In genomic region chr5:6736524-6737042, GRCh38 we compare ENCODE assay signal across 11 cellular contexts. TPM values are rescaled to one million over a fixed set of nuclear protein-coding genes. Genes with fewer than 3 reads are reported as not detected.
DNase-seq lines count a peak whose midpoint lies in the region; ATAC-seq and TF ChIP-seq lines count a peak whose summit lies in the region.
"Had no signal": no experiment of that assay in that cellular context is flagged by ENCODE, and none has a peak within 500 bp of the region (broad histone marks: within the 10 kb centered on the region; RNA-seq: fewer than 3 reads in every experiment).

No MANE protein-coding gene starts in this region.

- no peak overlapping the region for H3K18ac ChIP-seq in H9 (ENCODE audit: insufficient read length, low read depth, low read length)

- WGBS in H9 (ENCODE audit: extremely low coverage, insufficient read length, low lambda C conversion rate), result no CpG with 5 or more reads among the region's 9 CpGs

- no peak overlapping the region for H3K23ac ChIP-seq in H9 (ENCODE audit: insufficient read length, low read depth, low read length)

- no peak overlapping the region for H2BK15ac ChIP-seq in H9 (ENCODE audit: low read depth, low read length)

- H4K5ac ChIP-seq in H9 (ENCODE audit: insufficient read length, low read depth, low read length), result no peak overlapping the region

- H3K4me1 Mint-ChIP-seq in CD8-positive, alpha-beta memory T cell, result peaks cover 35 to 55% (median 51%) of the 10 kb centered on the region in 3 donors
- H3K4me1 Mint-ChIP-seq in H9 (peaks cover 4 to 6% of the 10 kb centered on the region in 2 experiments), nephron progenitor cell (peaks cover 32% of the 10 kb centered on the region)
- H3K4me1 Mint-ChIP-seq in activated CD8-positive, alpha-beta T cell treated with anti-CD3 and anti-CD28 coated beads, Interleukin-2, amount 10 ng/mL, durations not matched to agents 7 days and 5 days (ENCODE audit: low read depth), result peaks cover 57% of the 10 kb centered on the region

- no peaks in the 10 kb centered on the region for H4K20me1 ChIP-seq in H9 (ENCODE audit: control insufficient read depth, insufficient read depth, insufficient read length)

- peaks cover 15% of the 10 kb centered on the region; the same call in 1 of the 2 replicates for H3K79me2 ChIP-seq in H9 (ENCODE audit: insufficient read depth, low read length)

- TF ChIP-seq CTCF in H9 (conservative IDR thresholded peaks at IDR 0.05) (no peak), nephron progenitor cell (IDR thresholded peaks at IDR 0.05) (no peak)

- no peak overlapping the region for H2BK5ac ChIP-seq in H9 (ENCODE audit: insufficient read length, low read length)

- no peaks in the 10 kb centered on the region for H3K27me3 ChIP-seq in CD8-positive, alpha-beta memory T cell (ENCODE audit: insufficient read depth, low read length, poor library complexity, severe bottlenecking)
- H3K27me3 ChIP-seq in H9 (ENCODE audit: insufficient read depth, low read length), result no peaks in the 10 kb centered on the region

- peaks cover 0 to 58% (median 16%) of the 10 kb centered on the region in 3 donors for H3K36me3 Mint-ChIP-seq in CD8-positive, alpha-beta memory T cell
- peaks cover 19 to 31% (median 27%) of the 10 kb centered on the region in 3 experiments; a peak in 6 of 7 replicates for H3K36me3 Mint-ChIP-seq in H9 (ENCODE audit: insufficient read depth in 1 of 3, low read depth in 3 of 3)
- H3K36me3 Mint-ChIP-seq in activated CD8-positive, alpha-beta T cell treated with anti-CD3 and anti-CD28 coated beads, Interleukin-2, amount 10 ng/mL, durations not matched to agents 7 days and 5 days (ENCODE audit: low read depth), result peaks cover 56% of the 10 kb centered on the region
- H3K36me3 Mint-ChIP-seq in nephron progenitor cell (ENCODE audit: low read depth), result peaks cover 28% of the 10 kb centered on the region

- no peaks in the 10 kb centered on the region for H3K9me3 ChIP-seq in CD8-positive, alpha-beta memory T cell (ENCODE audit: low read length)
- no peaks in the 10 kb centered on the region for H3K9me3 ChIP-seq in H9 (ENCODE audit: control insufficient read depth, low read depth, low read length)

- no peak overlapping the region for H4K8ac ChIP-seq in H9 (replicated peaks; ENCODE audit: insufficient read length, low read depth, low read length)

- H3K4me1 ChIP-seq in CD8-positive, alpha-beta memory T cell (ENCODE audit: insufficient read depth, low read length), result peaks cover 7% of the 10 kb centered on the region
- no peaks in the 10 kb centered on the region for H3K4me1 ChIP-seq in H9 (ENCODE audit: insufficient read depth, low read length)

- no peaks in the 10 kb centered on the region for H3K27me3 Mint-ChIP-seq in CD8-positive, alpha-beta memory T cell
- H3K27me3 Mint-ChIP-seq in H9 (ENCODE audit: low read depth) (no peaks in the 10 kb centered on the region), nephron progenitor cell (ENCODE audit: low read depth, poor library complexity) (no peaks in the 10 kb centered on the region)
- H3K27me3 Mint-ChIP-seq in activated CD8-positive, alpha-beta T cell treated with anti-CD3 and anti-CD28 coated beads, Interleukin-2, amount 10 ng/mL, durations not matched to agents 7 days and 5 days (ENCODE audit: low read depth), result no peaks in the 10 kb centered on the region

- no peak overlapping the region for H3K14ac ChIP-seq in H9 (ENCODE audit: insufficient read depth, low read length)

- peak overlapping the region; percentile 16 to 89 (median 78) for H3K27ac Mint-ChIP-seq in CD8-positive, alpha-beta memory T cell
- peak overlapping the region in 2 of 3 experiments; percentile 79 to 92; a peak in 4 of 7 replicates for H3K27ac Mint-ChIP-seq in H9
- H3K27ac Mint-ChIP-seq in activated CD8-positive, alpha-beta T cell treated with anti-CD3 and anti-CD28 coated beads, Interleukin-2, amount 10 ng/mL, durations not matched to agents 7 days and 5 days, result peak overlapping the region; percentile 69
- peak overlapping the region; percentile 26 for H3K27ac Mint-ChIP-seq in nephron progenitor cell
- H3K27ac Mint-ChIP-seq: nephron had no signal

- no peak overlapping the region for H3T11ph ChIP-seq in H9 (ENCODE audit: low read length)

- H4K91ac ChIP-seq in H9 (ENCODE audit: insufficient read length, low read depth, low read length), result no peak overlapping the region

- no peak overlapping the region for H3K9ac ChIP-seq in H9 (ENCODE audit: extremely low read depth, insufficient read length, low read length)

- H3K23me2 ChIP-seq in H9 (ENCODE audit: insufficient read length, low read depth, low read length, poor library complexity, severe bottlenecking), result no peaks in the 10 kb centered on the region

- no peak overlapping the region for H2AFZ ChIP-seq in H9 (ENCODE audit: low read length)

- no peak overlapping the region for H3K56ac ChIP-seq in H9 (ENCODE audit: insufficient read length, low read depth, low read length)

- no peak overlapping the region for H3K27ac ChIP-seq in CD8-positive, alpha-beta memory T cell (ENCODE audit: low read depth, low read length)
- H3K27ac ChIP-seq in H9 (ENCODE audit: insufficient read length, low read depth, low read length), result no peak overlapping the region

- no peaks in the 10 kb centered on the region for H3K9me3 Mint-ChIP-seq in CD8-positive, alpha-beta memory T cell
- no peaks in the 10 kb centered on the region for H3K9me3 Mint-ChIP-seq in H9
- no peaks in the 10 kb centered on the region for H3K9me3 Mint-ChIP-seq in activated CD8-positive, alpha-beta T cell treated with anti-CD3 and anti-CD28 coated beads, Interleukin-2, amount 10 ng/mL, durations not matched to agents 7 days and 5 days (ENCODE audit: insufficient read depth)
- no peaks in the 10 kb centered on the region for H3K9me3 Mint-ChIP-seq in nephron progenitor cell
- H3K9me3 Mint-ChIP-seq: nephron had no signal

- peaks cover 15% of the 10 kb centered on the region for H3K36me3 ChIP-seq in CD8-positive, alpha-beta memory T cell (ENCODE audit: insufficient read depth, low read length)

- no peak overlapping the region for H2BK20ac ChIP-seq in H9 (ENCODE audit: low read depth, low read length, poor library complexity, severe bottlenecking)

- CTCF ChIA-PET in CD8-positive, alpha-beta memory T cell (lab: Charles Lee), result no interaction called here
- CTCF ChIA-PET in activated CD8-positive, alpha-beta T cell treated with anti-CD3 and anti-CD28 coated beads, Interleukin-2, amount 10 ng/mL, durations not matched to agents 7 days and 5 days (lab: Charles Lee), result interaction anchor here (1.1 kb wide), 2 partner anchors 9 to 103 kb away, joined by 3 to 6 read pairs; partner anchors contain the start of gene SRD5A1

- POLR2A ChIA-PET in CD8-positive, alpha-beta memory T cell (lab: Charles Lee), result no interaction called here
- POLR2A ChIA-PET in activated CD8-positive, alpha-beta T cell treated with anti-CD3 and anti-CD28 coated beads, Interleukin-2, amount 10 ng/mL, durations not matched to agents 7 days and 5 days (lab: Charles Lee), result interaction anchor here (1.2 kb wide), 1 partner anchor 104 kb away, joined by 4 read pairs; the partner anchor contains the start of genes NSUN2 and SRD5A1

- no peak overlapping the region for H3K4ac ChIP-seq in H9 (ENCODE audit: low read depth, low read length)

- no peak overlapping the region for H2BK120ac ChIP-seq in H9 (ENCODE audit: low read depth, low read length, poor library complexity, severe bottlenecking)

- no peak for DNase-seq in CD8-positive, alpha-beta memory T cell
- DNase-seq in H9 (no peak), nephron progenitor cell (no peak), HuH-7.5 (ENCODE audit: low spot score) (no peak)
- no peak for DNase-seq in activated CD8-positive, alpha-beta T cell treated with anti-CD3 and anti-CD28 coated beads, Interleukin-2, amount 10 ng/mL, durations not matched to agents 7 days and 5 days
- no peak for DNase-seq in stimulated activated CD4-positive, alpha-beta T cell treated with anti-CD3 and anti-CD28 coated beads, Interleukin-4, amount 100 ng/mL, for 24 hours
- DNase-seq: Calu3, islet precursor cell, NCI-H510A had no signal

- no peak overlapping the region for H2AK5ac ChIP-seq in H9 (ENCODE audit: insufficient read length, low read length)

- ATAC-seq in activated CD8-positive, alpha-beta T cell treated with anti-CD3 and anti-CD28 coated beads, Interleukin-2, amount 10 ng/mL, durations not matched to agents 7 days and 5 days, result no peak
- no peak for ATAC-seq in HG03095 (IDR thresholded peaks at IDR 0.05; ENCODE audit: unreplicated experiment)

- no peak overlapping the region for H3K4me3 ChIP-seq in CD8-positive, alpha-beta memory T cell (ENCODE audit: low read length)

- peaks cover 9% of the 10 kb centered on the region for H3K79me1 ChIP-seq in H9 (ENCODE audit: insufficient read depth, low read depth, low read length, poor library complexity, severe bottlenecking)

- no peak overlapping the region for H2BK12ac ChIP-seq in H9 (ENCODE audit: insufficient read length, low read depth, low read length)

- H3K4me3 Mint-ChIP-seq in CD8-positive, alpha-beta memory T cell, result no peak overlapping the region
- H3K4me3 Mint-ChIP-seq in H9 (no peak overlapping the region), nephron progenitor cell (no peak overlapping the region)
- no peak overlapping the region for H3K4me3 Mint-ChIP-seq in activated CD8-positive, alpha-beta T cell treated with anti-CD3 and anti-CD28 coated beads, Interleukin-2, amount 10 ng/mL, durations not matched to agents 7 days and 5 days
- H3K4me3 Mint-ChIP-seq: nephron had no signal

- H3K4me2 ChIP-seq in H9 (ENCODE audit: insufficient read depth, insufficient read length, low read length), result no peak overlapping the region

RNA-seq across cellular contexts. Expression of gene TENT4A, which starts 23.4 kb away (rescaled TPM):
- 10 to 100 TPM; 25.6 to 28.4 TPM for total RNA-seq in CD8-positive, alpha-beta memory T cell
- 1.1 TPM for polyA plus RNA-seq in CD8-positive, alpha-beta memory T cell
- total RNA-seq in H9 (2021), result 25.6 and 25.7 TPM in 2 replicates
- 10 to 100 TPM; 43.1 to 45.5 TPM for total RNA-seq in activated CD8-positive, alpha-beta T cell treated with anti-CD3 and anti-CD28 coated beads, Interleukin-2, amount 10 ng/mL, durations not matched to agents 7 days and 5 days

Comparison
In these comparisons a context has a peak if more than half of its experiments do, and no peak if none do; other contexts are left out.
1. H3K27ac Mint-ChIP-seq: peak in every context shown above with its lines; median percentile 86 in H9; 78 in CD8-positive, alpha-beta memory T cell; 69 in activated CD8-positive, alpha-beta T cell treated with anti-CD3 and anti-CD28 coated beads, Interleukin-2, amount 10 ng/mL, durations not matched to agents 7 days and 5 days; 26 in nephron progenitor cell.